Comparison of ENCODE assay signal across 8 cellular contexts in the genomic region with DNA sequence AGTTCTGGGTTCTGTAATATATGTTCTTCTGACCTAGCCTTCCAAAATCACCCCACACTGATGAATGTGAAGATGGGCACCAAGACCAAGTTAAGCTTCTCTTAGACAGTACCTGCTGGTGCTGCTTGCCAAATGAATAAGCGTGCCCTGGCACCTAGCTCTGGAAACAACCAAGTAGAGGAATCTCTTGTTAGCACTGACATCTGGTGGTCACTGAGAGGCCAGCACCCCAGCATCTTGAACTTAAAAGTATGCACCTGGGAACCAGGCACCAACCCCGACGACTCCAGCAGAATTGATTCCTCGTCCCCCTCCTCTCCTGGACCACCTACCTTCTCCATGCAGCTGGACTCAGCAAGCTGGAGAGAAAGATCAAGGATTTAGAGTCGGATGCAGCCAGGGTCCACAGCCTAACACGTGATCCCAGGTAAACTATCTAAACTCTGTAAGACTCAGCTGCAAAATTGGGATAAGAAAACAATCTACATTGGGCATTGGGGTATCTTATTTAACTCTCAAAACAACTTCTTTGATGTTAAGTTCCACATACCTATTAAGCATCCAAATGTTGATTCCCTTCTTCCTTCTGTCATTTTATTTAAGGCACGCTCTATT.
DNase-seq lines count a peak whose midpoint lies in the region; ATAC-seq, FAIRE-seq and TF ChIP-seq lines count a peak whose summit lies in the region.

No MANE protein-coding gene starts in this region.

- H3K4me3 ChIP-seq in RWPE2 (ENCODE audit: severe bottlenecking) (no peak overlapping the region), body of pancreas (no peak overlapping the region), kidney (ENCODE audit: low read length in 2 of 2) (no peak overlapping the region)

- H3K27ac ChIP-seq in RWPE2 (ENCODE audit: poor library complexity, severe bottlenecking) (no peak overlapping the region), body of pancreas (no peak overlapping the region), kidney (ENCODE audit: low read depth in 2 of 2, low read length in 2 of 2) (no peak overlapping the region)

- H3K4me1 ChIP-seq in RWPE2 (ENCODE audit: insufficient read depth, poor library complexity, severe bottlenecking) = peaks cover under 1% of the 10 kb centered on the region
- H3K4me1 ChIP-seq in body of pancreas = peaks cover 9% of the 10 kb centered on the region
- H3K4me1 ChIP-seq in kidney (ENCODE audit: control insufficient read depth in 1 of 2, insufficient read depth in 1 of 2, low read depth in 1 of 2, low read length in 2 of 2) = peaks cover 0 to 2% of the 10 kb centered on the region in 2 donors

- peak; percentile 48 for TF ChIP-seq CTCF in D721Med (IDR thresholded peaks at IDR 0.05; ENCODE audit: insufficient read depth, missing control alignments)
- TF ChIP-seq CTCF in RWPE2 (IDR thresholded peaks at IDR 0.05; ENCODE audit: poor library complexity, severe bottlenecking) = peak; percentile 96
- peak; percentile 44 to 64 (median 59) for TF ChIP-seq CTCF in body of pancreas (IDR thresholded peaks at IDR 0.05)
- peak; percentile 73 for TF ChIP-seq CTCF in kidney (IDR thresholded peaks at IDR 0.05; ENCODE audit: borderline replicate concordance, extremely low read depth, insufficient read depth)

- FAIRE-seq in D721Med (lab: Jason Lieb, UNC) (no peak), kidney (lab: Jason Lieb, UNC) (no peak)

- ATAC-seq in GM19452 (IDR thresholded peaks at IDR 0.05; ENCODE audit: unreplicated experiment) (peak; percentile 39), RWPE2 (ENCODE audit: low read depth) (peak; percentile 81), body of pancreas (peak; percentile 73)

- WGBS in body of pancreas, 2 donors = 20 to 21% methylated on average over 7 of the region's 7 CpGs

- H3K9ac ChIP-seq in kidney (ENCODE audit: low read length in 2 of 2) = no peak overlapping the region

- H3K36me3 ChIP-seq in RWPE2 (ENCODE audit: low read depth) = no peaks in the 10 kb centered on the region
- H3K36me3 ChIP-seq in body of pancreas (replicated peaks in 1 of 2; ENCODE audit: insufficient read depth in 1 of 2, low read depth in 2 of 2) = no peaks in the 10 kb centered on the region
- no peaks in the 10 kb centered on the region for H3K36me3 ChIP-seq in kidney (ENCODE audit: control insufficient read depth in 1 of 2, insufficient read depth in 2 of 2, low read length in 2 of 2)

- no peak for TF ChIP-seq POLR2A in body of pancreas (IDR thresholded peaks at IDR 0.05)

- DNase-seq in D721Med (ENCODE audit: insufficient read length, low spot score) (no peak), HS-5 (ENCODE audit: low read depth) (peak; percentile 29), RWPE2 (ENCODE audit: low spot score) (no peak), body of pancreas (peak; percentile 63 to 76 (median 70)), kidney (no peak), DMS79 (lab: John Stamatoyannopoulos, UW) (no peak)
- peak; percentile 3 to 35 (median 6) for DNase-seq in stimulated activated CD4-positive, alpha-beta T cell treated with anti-CD3 and anti-CD28 coated beads, TNF-alpha, amount 100 ng/mL, for 24 hours (ENCODE audit: low read depth in 3 of 3)

- intact Hi-C loops in body of pancreas (cut with DNase I) (no loop called here), kidney (cut with DNase I) (no loop called here)

- H3K27me3 ChIP-seq in RWPE2 (ENCODE audit: insufficient read depth, poor library complexity, severe bottlenecking) (no peaks in the 10 kb centered on the region), body of pancreas (peaks cover 0 to 5% of the 10 kb centered on the region in 2 donors)

- H3K9me3 ChIP-seq in RWPE2 (ENCODE audit: severe bottlenecking) (no peaks in the 10 kb centered on the region), body of pancreas (no peaks in the 10 kb centered on the region), kidney (ENCODE audit: control insufficient read depth in 1 of 2, low read length in 2 of 2) (no peaks in the 10 kb centered on the region)

Comparison
In these comparisons a context has a peak if more than half of its experiments do, and no peak if none do; other contexts are left out.
1. DNase-seq: peak in HS-5 (single experiment), body of pancreas (4 of 4) and stimulated activated CD4-positive, alpha-beta T cell treated with anti-CD3 and anti-CD28 coated beads, TNF-alpha, amount 100 ng/mL, for 24 hours (3 of 3); none in D721Med (single experiment), RWPE2 (single experiment), kidney (single experiment) and DMS79 (single experiment).
2. Peak in every context shown above with its lines, with median percentiles within 50 percentile points of each other: CTCF ChIP-seq and ATAC-seq.